1 cellular context compared by ENCODE assay signal in genomic region chr15:68602484-68603240, GRCh38.
TF ChIP-seq lines count a peak whose summit lies in the region.

No MANE protein-coding gene starts in this region.

TF ChIP-seq in GM23338, 12 proteins besides CTCF, POLR2A, EP300 and RAD21 (continued from another document):
- TF ChIP-seq ZNF462 (CRISPR knock-in tag; IDR thresholded peaks at IDR 0.05): no peak
